Comparison of ENCODE assay signal across 9 cellular contexts in genomic region chr6:15036690-15037245, GRCh38.
DNase-seq lines count a peak whose midpoint lies in the region; ATAC-seq and TF ChIP-seq lines count a peak whose summit lies in the region.
"Had no signal": no experiment of that assay in that cellular context is flagged by ENCODE, and none has a peak within 500 bp of the region (broad histone marks: within the 10 kb centered on the region; RNA-seq: fewer than 3 reads in every experiment).

No MANE protein-coding gene starts in this region.

- intact Hi-C loops in tibial artery (cut with DNase I; ENCODE audit: low total_unique reads), result no loop called here

- TF ChIP-seq POLR2A in erythroblast (IDR thresholded peaks at IDR 0.05; ENCODE audit: low read length), result peak; percentile 50

- no peaks in the 10 kb centered on the region for H3K27me3 ChIP-seq in tibial artery

- no peaks in the 10 kb centered on the region for H3K36me3 ChIP-seq in tibial artery

- peaks cover 0 to 4% (median 0%) of the 10 kb centered on the region in 4 donors for H3K4me1 ChIP-seq in tibial artery

- ATAC-seq in HG02938 (IDR thresholded peaks at IDR 0.05; ENCODE audit: unreplicated experiment), result no peak
- no peak for ATAC-seq in HG03280 (IDR thresholded peaks at IDR 0.05; ENCODE audit: unreplicated experiment)
- ATAC-seq: activated naive CD4-positive, alpha-beta T cell treated with anti-CD3 and anti-CD28 coated beads, Interleukin-2, amount 50 U/mL, for 72 hours had no signal

- no peak overlapping the region for H3K27ac ChIP-seq in tibial artery

- no peak for TF ChIP-seq CTCF in tibial artery (IDR thresholded peaks at IDR 0.05)

- DNase-seq in DMS79 (lab: John Stamatoyannopoulos, UW) (peak; percentile 2), NCI-H345 (lab: John Stamatoyannopoulos, UW) (peak; percentile 36), erythroblast (lab: John Stamatoyannopoulos, UW) (peak; percentile 93 to 95), occipital lobe (lab: John Stamatoyannopoulos, UW) (peak; percentile 19), tibial artery (no peak)
- no peak for DNase-seq in activated CD4-positive, alpha-beta T cell treated with anti-CD3 and anti-CD28 coated beads, Interleukin-2, amount 50 U/mL, for 48 hours

- no peaks in the 10 kb centered on the region for H3K9me3 ChIP-seq in tibial artery

- no peak overlapping the region for H3K4me3 ChIP-seq in tibial artery

Comparison
In these comparisons a context has a peak if more than half of its experiments do, and no peak if none do; other contexts are left out.
1. DNase-seq: peak in DMS79 (single experiment), NCI-H345 (single experiment), erythroblast (2 of 2) and occipital lobe (single experiment); none in tibial artery (0 of 2) and activated CD4-positive, alpha-beta T cell treated with anti-CD3 and anti-CD28 coated beads, Interleukin-2, amount 50 U/mL, for 48 hours (0 of 2).